In genomic region chr1:198776602-198777029, GRCh38 we compare ENCODE assay signal across 8 cellular contexts.
DNase-seq lines count a peak whose midpoint lies in the region; ATAC-seq, FAIRE-seq and TF ChIP-seq lines count a peak whose summit lies in the region.

No MANE protein-coding gene starts in this region.

- H3K27me3 Mint-ChIP-seq in HFFc6 (ENCODE audit: insufficient read depth): no peaks in the 10 kb centered on the region; the same call in 1 of the 2 replicates
- no peaks in the 10 kb centered on the region for H3K27me3 Mint-ChIP-seq in endodermal cell (ENCODE audit: insufficient read depth)

- H3K36me3 Mint-ChIP-seq in HFFc6 (ENCODE audit: low read depth) (no peaks in the 10 kb centered on the region), endodermal cell (ENCODE audit: low read depth) (no peaks in the 10 kb centered on the region)

- in situ Hi-C loops in GM13977 (cut with MboI; ENCODE audit: low pct_unique_long_range_greater_than_20kb, low sequenced_read_pairs, unreplicated experiment): no loop called here

- peak; percentile 93 for ATAC-seq in Right ventricle myocardium superior (ENCODE audit: poor library complexity)

- no peaks in the 10 kb centered on the region for H3K9me3 Mint-ChIP-seq in HFFc6
- H3K9me3 Mint-ChIP-seq in endodermal cell: no peaks in the 10 kb centered on the region

- peak overlapping the region; percentile 63 for H3K4me3 Mint-ChIP-seq in HFFc6
- H3K4me3 Mint-ChIP-seq in endodermal cell: no peak overlapping the region

- no peak overlapping the region for H3K9ac ChIP-seq in endodermal cell (ENCODE audit: extremely low read depth, low read length, poor library complexity, severe bottlenecking)

- 71 to 84% (median 76%) methylated on average over 4 of the region's 4 CpGs for WGBS in small intestine, 3 donors
- whole genome bisulfite sequencing in endodermal cell (ENCODE audit: insufficient coverage in 1 of 2, insufficient read length in 1 of 2), 2 experiments: 93 to 100% methylated on average over 1 to 4 of the region's 4 CpGs

- intact Hi-C loops in Right ventricle myocardium superior (cut with DNase I): no loop called here

- DNase-seq in HFFc6 (peak; percentile 97), SW 1271 (lab: John Stamatoyannopoulos, UW) (peak; percentile 41 to 79), Right ventricle myocardium superior (peak; percentile 65), small intestine (peak; percentile 13), HuH-7.5 (ENCODE audit: low spot score) (no peak), endodermal cell (no peak), GM13977 (ENCODE audit: low spot score) (no peak)
- DNase-seq in activated CD8-positive, alpha-beta memory T cell treated with anti-CD3 and anti-CD28 coated beads, Interleukin-2, amount 50 U/mL, for 48 hours: no peak

- 0 out of 2 replicates have a peak, but pooled peaks have one; percentile 30 for TF ChIP-seq CTCF in HFFc6 (IDR thresholded peaks at IDR 0.05)
- no peak for TF ChIP-seq CTCF in endodermal cell (conservative IDR thresholded peaks at IDR 0.05)
- no peak for TF ChIP-seq CTCF in GM13977 (IDR thresholded peaks at IDR 0.05; ENCODE audit: extremely low read depth, insufficient read depth, missing control alignments)

- FAIRE-seq in small intestine (lab: Jason Lieb, UNC): no peak

- no peak overlapping the region for H3K4me3 ChIP-seq in small intestine (ENCODE audit: low read depth in 1 of 2, low read length in 2 of 2)
- no peak overlapping the region for H3K4me3 ChIP-seq in endodermal cell (ENCODE audit: low read length)

- no peaks in the 10 kb centered on the region for H3K9me3 ChIP-seq in small intestine (ENCODE audit: control insufficient read depth, low read depth)
- no peaks in the 10 kb centered on the region for H3K9me3 ChIP-seq in endodermal cell (ENCODE audit: control insufficient read depth, low read length)

- H3K27me3 ChIP-seq in small intestine (ENCODE audit: control insufficient read depth in 2 of 2, insufficient read depth in 2 of 2, low read length in 2 of 2) (no peaks in the 10 kb centered on the region), endodermal cell (ENCODE audit: control insufficient read depth, insufficient read depth, low read length, poor library complexity, severe bottlenecking) (no peaks in the 10 kb centered on the region)

- H3K36me3 ChIP-seq in small intestine (ENCODE audit: control insufficient read depth in 2 of 2, insufficient read depth in 2 of 2, low read length in 2 of 2) (no peaks in the 10 kb centered on the region), endodermal cell (ENCODE audit: control insufficient read depth, insufficient read depth, low read length) (no peaks in the 10 kb centered on the region)

- H3K27ac Mint-ChIP-seq in HFFc6: peak overlapping the region; percentile 94
- no peak overlapping the region for H3K27ac Mint-ChIP-seq in endodermal cell

- H3K4me1 Mint-ChIP-seq in HFFc6 (ENCODE audit: low read depth) (peaks cover 30% of the 10 kb centered on the region), endodermal cell (peaks cover 8% of the 10 kb centered on the region)

- H3K4me1 ChIP-seq in small intestine (ENCODE audit: control insufficient read depth in 2 of 2, insufficient read depth in 1 of 2, low read depth in 1 of 2, low read length in 1 of 2) (no peaks in the 10 kb centered on the region), endodermal cell (ENCODE audit: control insufficient read depth, insufficient read depth, low read length) (no peaks in the 10 kb centered on the region)

- peak overlapping the region in 1 of 2 donors; percentile 18 for H3K27ac ChIP-seq in small intestine (ENCODE audit: low read depth in 1 of 2, low read length in 1 of 2)
- H3K27ac ChIP-seq in endodermal cell (ENCODE audit: low read depth, low read length): no peak overlapping the region

Comparison
In these comparisons a context has a peak if more than half of its experiments do, and no peak if none do; other contexts are left out.
1. DNase-seq: peak in HFFc6 (single experiment), SW 1271 (2 of 2), Right ventricle myocardium superior (single experiment) and small intestine (single experiment); none in HuH-7.5 (single experiment), endodermal cell (single experiment), GM13977 (single experiment) and activated CD8-positive, alpha-beta memory T cell treated with anti-CD3 and anti-CD28 coated beads, Interleukin-2, amount 50 U/mL, for 48 hours (single experiment).